In the genomic region with DNA sequence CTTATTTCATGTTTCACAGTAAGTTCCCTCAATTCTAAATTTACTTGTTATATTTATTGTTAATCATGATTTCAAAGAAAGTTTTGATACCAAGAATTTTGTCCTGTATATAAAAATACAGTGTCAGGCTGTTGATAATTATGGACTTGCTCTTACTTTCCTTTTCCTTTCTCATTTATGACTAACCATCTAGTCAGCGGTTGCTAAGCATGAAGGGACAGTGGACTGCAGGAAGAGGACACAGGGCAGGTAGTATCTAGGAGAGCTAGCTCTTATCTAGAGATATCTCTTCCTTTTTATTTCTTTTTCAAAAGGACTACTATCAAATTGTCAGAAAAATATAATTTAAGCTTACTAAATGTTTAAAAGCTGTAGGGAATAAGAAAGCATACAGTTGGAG, we compare ENCODE assay signal across 1 cellular context.
TF ChIP-seq lines count a peak whose summit lies in the region.

No MANE protein-coding gene starts in this region.

TF ChIP-seq in HepG2, 621 proteins besides CTCF, POLR2A, EP300 and RAD21:
- no peak for TF ChIP-seq ZNF296 (CRISPR knock-in tag; conservative IDR thresholded peaks at IDR 0.05)
- peak; percentile 66; the same call in 1 of the 2 replicates for TF ChIP-seq RFX5 (IDR thresholded peaks at IDR 0.05; ENCODE audit: low read depth, low read length)
TF ChIP-seq in HepG2: peak in this region for 1.
